ENCODE assay signal across 12 cellular contexts in genomic region chr1:20590313-20590777, GRCh38. TPM values are rescaled to one million over a fixed set of nuclear protein-coding genes. Genes with fewer than 3 reads are reported as not detected.
DNase-seq lines count a peak whose midpoint lies in the region; FAIRE-seq and TF ChIP-seq lines count a peak whose summit lies in the region.
"Had no signal": no experiment of that assay in that cellular context is flagged by ENCODE, and none has a peak within 500 bp of the region (broad histone marks: within the 10 kb centered on the region; RNA-seq: fewer than 3 reads in every experiment).

No MANE protein-coding gene starts in this region.

- DNase-seq in SIG-M5 treated with dmso at 0.1 percent for 504 hours (lab: John Stamatoyannopoulos, UW; ENCODE audit: unreplicated experiment) (peak; percentile 79), SIG-M5 (lab: John Stamatoyannopoulos, UW) (no peak), H1 (ENCODE audit: low read depth in 1 of 2, low spot score in 2 of 2) (no peak), T-helper 2 cell (no peak), RCC 7860 (ENCODE audit: low spot score) (no peak)
- no peak for DNase-seq in activated naive CD8-positive, alpha-beta T cell treated with anti-CD3 and anti-CD28 coated beads for 36 hours
- no peak for DNase-seq in stimulated activated CD4-positive, alpha-beta T cell treated with anti-CD3 and anti-CD28 coated beads, Interleukin-12 subunit alpha, Interleukin-12 subunit beta, amount 100 ng/mL, for 4 hours
- DNase-seq: ACHN had no signal

- H4K5ac ChIP-seq in H1 (ENCODE audit: insufficient read length, low read depth, low read length): no peak overlapping the region

- no peak overlapping the region for H3K27ac ChIP-seq in H1 (ENCODE audit: low read depth, low read length)
- peak overlapping the region; percentile 93 to 94 for H3K27ac ChIP-seq in liver (ENCODE audit: low read depth in 1 of 2, low read length in 2 of 2)
- H3K27ac ChIP-seq: VCaP had no signal

- no peak for FAIRE-seq in H1 (lab: Jason Lieb, UNC)
- FAIRE-seq in RCC 7860 (lab: Jason Lieb, UNC): no peak

- POLR2A ChIA-PET in H1 (lab: Charles Lee; ENCODE audit: partially characterized antibody): interaction anchor here (0.6 to 1.4 kb wide), 3 partner anchors 28 to 196 kb away, joined by 3 read pairs; no protein-coding TSS in a partner anchor

- H3K4me1 Mint-ChIP-seq in activated naive CD8-positive, alpha-beta T cell treated with anti-CD3 and anti-CD28 coated beads for 36 hours: peaks cover 5% of the 10 kb centered on the region

- H3K4me1 ChIP-seq in H1 (replicated peaks in 1 of 4; ENCODE audit: control insufficient read depth in 3 of 4, insufficient read depth in 4 of 4, low read length in 3 of 4): peaks cover 0 to 16% (median 11%) of the 10 kb centered on the region in 4 experiments; a peak in 5 of 7 replicates
- peaks cover 0 to 35% (median 15%) of the 10 kb centered on the region in 4 donors for H3K4me1 ChIP-seq in liver (ENCODE audit: control insufficient read depth in 4 of 4, insufficient read depth in 4 of 4, low read length in 3 of 4)

- no peaks in the 10 kb centered on the region for H4K20me1 ChIP-seq in H1 (replicated peaks in 1 of 2; ENCODE audit: control insufficient read depth in 1 of 2, insufficient read depth in 2 of 2, low read length in 2 of 2)

- H3K18ac ChIP-seq in H1 (ENCODE audit: extremely low read depth, low read length): no peak overlapping the region; the same call in 1 of the 2 replicates

- H3K4me3 ChIP-seq in H1 (ENCODE audit: extremely low read depth in 1 of 4, insufficient read depth in 2 of 4, low read depth in 3 of 4, low read length in 4 of 4): no peak overlapping the region
- H3K4me3 ChIP-seq in liver (ENCODE audit: low read depth in 1 of 3, low read length in 3 of 3): peak overlapping the region; percentile 70 to 92 (median 73)

- no peaks in the 10 kb centered on the region for H3K36me3 Mint-ChIP-seq in activated naive CD8-positive, alpha-beta T cell treated with anti-CD3 and anti-CD28 coated beads for 36 hours
- H3K36me3 Mint-ChIP-seq: activated naive CD4-positive, alpha-beta T cell treated with anti-CD3 and anti-CD28 coated beads, Interleukin-2, amount 50 U/mL, for 24 hours had no signal

- H3K23ac ChIP-seq in H1 (ENCODE audit: insufficient read length): no peak overlapping the region

- TF ChIP-seq CTCF in H1 (IDR thresholded peaks at IDR 0.05; ENCODE audit: control extremely low read depth in 1 of 3, insufficient read depth in 1 of 3, low read depth in 1 of 3, low read length in 3 of 3): no peak
- TF ChIP-seq CTCF in liver (IDR thresholded peaks at IDR 0.05; ENCODE audit: low read depth, low read length, missing input control): no peak

- TF ChIP-seq POLR2A in H1 (IDR thresholded peaks at IDR 0.05; ENCODE audit: control extremely low read depth in 1 of 2, low read depth in 2 of 2, low read length in 2 of 2): no peak

- peak overlapping the region in 1 of 2 experiments; percentile 5; a peak in 1 of 4 replicates for H3K4me2 ChIP-seq in H1 (ENCODE audit: insufficient read depth in 1 of 2, low read depth in 2 of 2, low read length in 2 of 2)

- CTCF ChIA-PET in H1 (lab: Charles Lee; ENCODE audit: partially characterized antibody): interaction anchor here (0.8 to 3.4 kb wide), 6 partner anchors 14 to 107 kb away, joined by 3 to 28 read pairs (median 7); partner anchors contain the start of gene PINK1

- no peak overlapping the region for H2BK120ac ChIP-seq in H1 (replicated peaks; ENCODE audit: low read depth, low read length)

- H3K36me3 ChIP-seq in H1 (ENCODE audit: control insufficient read depth in 2 of 4, insufficient read depth in 4 of 4, low read length in 3 of 4) (no peaks in the 10 kb centered on the region), liver (ENCODE audit: control insufficient read depth in 4 of 4, insufficient read depth in 3 of 4, low read depth in 1 of 4, low read length in 3 of 4) (peaks cover 0 to 14% (median 4%) of the 10 kb centered on the region in 4 donors)

- H2AK5ac ChIP-seq in H1 (ENCODE audit: low read depth, low read length): no peak overlapping the region

- H3K9me3 ChIP-seq in H1 (ENCODE audit: insufficient read depth in 2 of 2, low read depth in 1 of 2, low read length in 1 of 2) (no peaks in the 10 kb centered on the region), liver (ENCODE audit: control insufficient read depth in 4 of 4, low read length in 3 of 4) (no peaks in the 10 kb centered on the region)

- 78% methylated on average over 7 of the region's 7 CpGs; no CpG with 5 or more reads in 1 of the 2 experiments for WGBS in H1 (ENCODE audit: extremely low coverage in 1 of 2, insufficient coverage in 1 of 2, insufficient read length in 1 of 2, insufficient replicate concordance in 2 of 2, low coverage in 1 of 2, low lambda C conversion rate in 2 of 2, missing lambda C conversion rate in 1 of 2), 2 experiments
- WGBS in liver: 22% methylated on average over 7 of the region's 7 CpGs

- no peaks in the 10 kb centered on the region for H3K23me2 ChIP-seq in H1 (ENCODE audit: low read depth, low read length)

- H3K27me3 ChIP-seq in H1 (replicated peaks in 1 of 4; ENCODE audit: control insufficient read depth in 3 of 4, extremely low read depth in 1 of 4, insufficient read depth in 3 of 4, low read length in 3 of 4) (no peaks in the 10 kb centered on the region), liver (ENCODE audit: control insufficient read depth in 4 of 4, insufficient read depth in 4 of 4, low read length in 3 of 4) (no peaks in the 10 kb centered on the region)

- no peak for TF ChIP-seq EP300 in H1 (IDR thresholded peaks at IDR 0.05; ENCODE audit: borderline replicate concordance in 1 of 2, low read depth in 2 of 2, low read length in 2 of 2)

- H3K9ac ChIP-seq in H1 (replicated peaks in 1 of 4; ENCODE audit: extremely low read depth in 1 of 4, low read depth in 3 of 4, low read length in 3 of 4): no peak overlapping the region
- H3K9ac ChIP-seq in liver (ENCODE audit: low read depth in 1 of 2, low read length in 2 of 2): peak overlapping the region; percentile 82 to 87

- H2BK20ac ChIP-seq in H1 (ENCODE audit: low read length): peak overlapping the region; percentile 65; the same call in 1 of the 2 replicates

- no peaks in the 10 kb centered on the region for H3K9me3 Mint-ChIP-seq in activated naive CD8-positive, alpha-beta T cell treated with anti-CD3 and anti-CD28 coated beads for 36 hours
- H3K9me3 Mint-ChIP-seq: activated naive CD4-positive, alpha-beta T cell treated with anti-CD3 and anti-CD28 coated beads, Interleukin-2, amount 50 U/mL, for 24 hours had no signal

- no peaks in the 10 kb centered on the region for H3K79me1 ChIP-seq in H1 (ENCODE audit: low read depth, low read length)

- H4K91ac ChIP-seq in H1 (replicated peaks; ENCODE audit: insufficient read length, low read length): peak overlapping the region; percentile 0

- H3K27me3 Mint-ChIP-seq in activated naive CD8-positive, alpha-beta T cell treated with anti-CD3 and anti-CD28 coated beads for 36 hours: peaks cover 58% of the 10 kb centered on the region

- no peak overlapping the region for H3K4me3 Mint-ChIP-seq in activated naive CD8-positive, alpha-beta T cell treated with anti-CD3 and anti-CD28 coated beads for 36 hours
- H3K4me3 Mint-ChIP-seq: activated naive CD4-positive, alpha-beta T cell treated with anti-CD3 and anti-CD28 coated beads, Interleukin-2, amount 50 U/mL, for 24 hours had no signal

- H3K14ac ChIP-seq in H1 (ENCODE audit: insufficient read length): no peak overlapping the region

- H3K4ac ChIP-seq in H1 (replicated peaks; ENCODE audit: insufficient read length, low read depth, low read length): no peak overlapping the region

- H2BK12ac ChIP-seq in H1 (ENCODE audit: low read depth, low read length): 0 out of 2 replicates have a peak overlapping the region, but pooled peaks have one; percentile 55

- TF ChIP-seq RAD21 in H1 (IDR thresholded peaks at IDR 0.05 in 1 of 2, conservative IDR thresholded peaks at IDR 0.05 in 1 of 2; ENCODE audit: low read depth in 2 of 2, low read length in 2 of 2): no peak
- peak; percentile 38 to 52 for TF ChIP-seq RAD21 in liver (IDR thresholded peaks at IDR 0.05)

- no peaks in the 10 kb centered on the region for H3K79me2 ChIP-seq in H1 (ENCODE audit: control insufficient read depth in 1 of 2, insufficient read depth in 2 of 2, low read length in 2 of 2)

- H2AFZ ChIP-seq in H1 (ENCODE audit: low read length): no peak overlapping the region

- H2BK5ac ChIP-seq in H1 (ENCODE audit: low read depth, low read length): no peak overlapping the region

- H2BK15ac ChIP-seq in H1 (ENCODE audit: low read length): peak overlapping the region; percentile 53; the same call in 1 of the 2 replicates

- no peak overlapping the region for H3K27ac Mint-ChIP-seq in activated naive CD8-positive, alpha-beta T cell treated with anti-CD3 and anti-CD28 coated beads for 36 hours
- H3K27ac Mint-ChIP-seq: activated naive CD4-positive, alpha-beta T cell treated with anti-CD3 and anti-CD28 coated beads, Interleukin-2, amount 50 U/mL, for 24 hours had no signal

- no peak overlapping the region for H4K8ac ChIP-seq in H1 (ENCODE audit: extremely low read depth, insufficient read depth, low read length)

- no peak overlapping the region for H3K56ac ChIP-seq in H1 (replicated peaks; ENCODE audit: insufficient read length, low read depth, low read length)

RNA-seq across cellular contexts. Expression of gene CDA, which starts 1.4 kb away (rescaled TPM):
- total RNA-seq in H1 (2021; fragmentation: NEBNext Ultra II Directional; extraction: Animal tissue kit (Norgen Biotek cat#: 25700)): 3.3 and 4.4 TPM in 2 replicates
- polyA plus RNA-seq in H1 (2011; rRNA removed) (11.3 TPM in 2 replicates), liver (10 to 100 TPM; 25.6 to 38.9 TPM)
- polyA plus RNA-seq in H1 (2011; cell fraction: cytosol; rRNA removed): 7.0 TPM
- polyA plus RNA-seq in H1 (2011; cell fraction: nucleus; rRNA removed): 5.3 TPM
- 4.4 to 10.1 TPM (median 7.1 TPM) in 4 replicates for polyA plus RNA-seq in H1 (2012, experiment 1 of 2)
- polyA plus RNA-seq in H1 (2012, experiment 2 of 2): 7.0 TPM
- 7.4 TPM for polyA plus RNA-seq in H1 (2013, experiment 1 of 2)
- 7.4 TPM for polyA plus RNA-seq in H1 (2013, experiment 2 of 2)
- polyA minus RNA-seq in H1 (2011; rRNA and poly(A)+ RNA removed): 3.0 and 3.9 TPM in 2 replicates
- polyA minus RNA-seq in H1 (2011; cell fraction: cytosol; rRNA and poly(A)+ RNA removed): 4.9 TPM
- 2.2 TPM for polyA minus RNA-seq in H1 (2011; cell fraction: nucleus; rRNA and poly(A)+ RNA removed)
- total RNA-seq in liver: 1 to 10 TPM in 1 of 2 donors, under 1 TPM in 1; 0.42 to 8.1 TPM
- total RNA-seq in activated naive CD8-positive, alpha-beta T cell treated with anti-CD3 and anti-CD28 coated beads for 36 hours: not detected

RNA-seq across cellular contexts. Expression of gene FAM43B, which starts 38.0 kb away (rescaled TPM):
- total RNA-seq in H1 (2021; fragmentation: NEBNext Ultra II Directional; extraction: Animal tissue kit (Norgen Biotek cat#: 25700)): 1.9 and 2.2 TPM in 2 replicates
- polyA plus RNA-seq in H1 (2011; rRNA removed): 0.88 and 1.0 TPM in 2 replicates
- 0.71 TPM for polyA plus RNA-seq in H1 (2011; cell fraction: cytosol; rRNA removed)
- 1.2 TPM for polyA plus RNA-seq in H1 (2011; cell fraction: nucleus; rRNA removed)
- 0.81 to 1.7 TPM (median 1.6 TPM) in 4 replicates for polyA plus RNA-seq in H1 (2012, experiment 1 of 2)
- polyA plus RNA-seq in H1 (2012, experiment 2 of 2): 2.1 TPM
- polyA plus RNA-seq in H1 (2013, experiment 1 of 2): 0.93 TPM
- polyA plus RNA-seq in H1 (2013, experiment 2 of 2): 0.66 TPM
- polyA minus RNA-seq in H1 (2011; rRNA and poly(A)+ RNA removed): 0.13 and 0.44 TPM in 2 replicates
- 1.7 TPM for polyA minus RNA-seq in H1 (2011; cell fraction: cytosol; rRNA and poly(A)+ RNA removed)
- 0.80 TPM for polyA minus RNA-seq in H1 (2011; cell fraction: nucleus; rRNA and poly(A)+ RNA removed)
- total RNA-seq in liver: under 1 TPM; 0.08 to 0.09 TPM
- polyA plus RNA-seq in liver: under 1 TPM; 0.06 TPM
- not detected for total RNA-seq in activated naive CD8-positive, alpha-beta T cell treated with anti-CD3 and anti-CD28 coated beads for 36 hours
- total RNA-seq: fibroblast of lung had no signal
- polyA plus RNA-seq: fibroblast of lung had no signal

RNA-seq across cellular contexts. Expression of gene PINK1, which starts 42.9 kb away (rescaled TPM):
- 19.3 and 20.5 TPM in 2 replicates for total RNA-seq in H1 (2021; fragmentation: NEBNext Ultra II Directional; extraction: Animal tissue kit (Norgen Biotek cat#: 25700))
- polyA plus RNA-seq in H1 (2011; rRNA removed) (16.1 and 21.0 TPM in 2 replicates), liver (100 to 1,000 TPM in 1 of 2 donors, 10 to 100 TPM in 1; 52.7 to 118 TPM)
- 24.1 TPM for polyA plus RNA-seq in H1 (2011; cell fraction: cytosol; rRNA removed)
- 18.1 TPM for polyA plus RNA-seq in H1 (2011; cell fraction: nucleus; rRNA removed)
- 13.9 to 22.3 TPM (median 20.0 TPM) in 4 replicates for polyA plus RNA-seq in H1 (2012, experiment 1 of 2)
- polyA plus RNA-seq in H1 (2012, experiment 2 of 2): 14.5 TPM
- 12.1 TPM for polyA plus RNA-seq in H1 (2013, experiment 1 of 2)
- polyA plus RNA-seq in H1 (2013, experiment 2 of 2): 12.0 TPM
- 8.6 and 13.2 TPM in 2 replicates for polyA minus RNA-seq in H1 (2011; rRNA and poly(A)+ RNA removed)
- polyA minus RNA-seq in H1 (2011; cell fraction: cytosol; rRNA and poly(A)+ RNA removed): 7.8 TPM
- 5.9 TPM for polyA minus RNA-seq in H1 (2011; cell fraction: nucleus; rRNA and poly(A)+ RNA removed)
- total RNA-seq in liver: 10 to 100 TPM; 55.9 to 68.5 TPM
- 1 to 10 TPM; 1.9 to 2.1 TPM for total RNA-seq in activated naive CD8-positive, alpha-beta T cell treated with anti-CD3 and anti-CD28 coated beads for 36 hours

Comparison
In these comparisons a context has a peak if more than half of its experiments do, and no peak if none do; other contexts are left out.
1. H3K4me3 ChIP-seq: peak in liver (3 of 3); none in H1 (0 of 4).
2. H3K9ac ChIP-seq: peak in liver (2 of 2); none in H1 (0 of 4).